Comparison of ENCODE assay signal across 26 cellular contexts in genomic region chr12:26782372-26783132, GRCh38.
"Had no signal": no experiment of that assay in that cellular context is flagged by ENCODE, and none has a peak within 500 bp of the region (broad histone marks: within the 10 kb centered on the region; RNA-seq: fewer than 3 reads in every experiment).

No MANE protein-coding gene starts in this region.

- H3K9me3 ChIP-seq: prostate gland, testis had no signal

- H3K27me3 ChIP-seq: esophagus muscularis mucosa, right atrium auricular region, stomach, testis, tibial artery, upper lobe of left lung had no signal

- H3K4me3 ChIP-seq: esophagus muscularis mucosa, lower lobe of right lung, prostate gland, right atrium auricular region, smooth muscle cell, stomach, testis, tibial artery, upper lobe of left lung had no signal

- H3K27me3 Mint-ChIP-seq: effector memory CD8-positive, alpha-beta T cell; naive thymus-derived CD8-positive, alpha-beta T cell had no signal

- H3K27ac ChIP-seq: esophagus muscularis mucosa, lower lobe of right lung, prostate gland, right atrium auricular region, stomach, testis, upper lobe of left lung had no signal

- H3K4me1 ChIP-seq: prostate gland had no signal

- H3K4me1 Mint-ChIP-seq: nephron progenitor cell had no signal

- H3K27ac Mint-ChIP-seq: effector memory CD8-positive, alpha-beta T cell; immature natural killer cell; naive thymus-derived CD8-positive, alpha-beta T cell; nephron progenitor cell had no signal

- H3K4me3 Mint-ChIP-seq: effector memory CD8-positive, alpha-beta T cell; immature natural killer cell; naive thymus-derived CD8-positive, alpha-beta T cell; nephron progenitor cell had no signal

- DNase-seq: cortex of kidney; effector memory CD8-positive, alpha-beta T cell; foreskin melanocyte; hypothalamus; immature natural killer cell; islet precursor cell; kidney glomerular epithelial cell; left colon; left ventricle myocardium superior; lower lobe of right lung; naive thymus-derived CD8-positive, alpha-beta T cell; nephron progenitor cell; nucleus accumbens; stimulated activated CD4-positive, alpha-beta T cell treated with anti-CD3 and anti-CD28 coated beads, Interleukin-12 subunit alpha, Interleukin-12 subunit beta, amount 100 ng/mL, for 4 hours; stimulated activated CD4-positive, alpha-beta T cell treated with anti-CD3 and anti-CD28 coated beads, Interleukin-1b, Interleukin-23, amount 100 ng/mL, for 48 hours; stimulated activated CD4-positive, alpha-beta T cell treated with anti-CD3 and anti-CD28 coated beads, Interleukin-4, amount 100 ng/mL, for 1 hour; stimulated activated CD8-positive, alpha-beta memory T cell treated with anti-CD3 and anti-CD28 coated beads, Interleukin-4, amount 100 ng/mL, for 48 hours; stimulated activated naive CD4-positive, alpha-beta T cell treated with Interleukin-2 at 50 U/mL for 16 hours; stomach; testis; tibial artery; upper lobe of left lung had no signal

- H3K36me3 ChIP-seq: esophagus muscularis mucosa, lower lobe of right lung, prostate gland, right atrium auricular region, upper lobe of left lung had no signal
